In genomic region chr17:56322991-56323390, GRCh38 we compare ENCODE assay signal across 25 cellular contexts.
"Had no signal": no experiment of that assay in that cellular context is flagged by ENCODE, and none has a peak within 500 bp of the region (broad histone marks: within the 10 kb centered on the region; RNA-seq: fewer than 3 reads in every experiment).

No MANE protein-coding gene starts in this region.

- H3K27ac ChIP-seq: ascending aorta, esophagus muscularis mucosa, foreskin keratinocyte, gastrocnemius medialis had no signal

- H3K4me1 ChIP-seq: ascending aorta, foreskin keratinocyte, gastrocnemius medialis had no signal

- H3K27me3 ChIP-seq: ascending aorta, foreskin keratinocyte had no signal

- H3K4me3 ChIP-seq: ascending aorta, esophagus muscularis mucosa, gastrocnemius medialis had no signal

- ATAC-seq: activated CD4-positive, alpha-beta T cell treated with anti-CD3 and anti-CD28 coated beads for 36 hours; activated CD8-positive, alpha-beta memory T cell treated with anti-CD3 and anti-CD28 coated beads, Interleukin-2, amount 10 ng/mL, durations not matched to agents 7 days and 5 days; activated CD8-positive, alpha-beta T cell treated with anti-CD3 and anti-CD28 coated beads, Interleukin-2, amount 10 ng/mL, durations not matched to agents 7 days and 5 days; activated naive CD4-positive, alpha-beta T cell treated with anti-CD3 and anti-CD28 coated beads, Interleukin-2, amount 50 U/mL, for 72 hours; effector memory CD8-positive, alpha-beta T cell; foreskin keratinocyte; gastrocnemius medialis had no signal

- H3K9me3 ChIP-seq: ascending aorta, esophagus muscularis mucosa, gastrocnemius medialis had no signal

- H3K36me3 ChIP-seq: ascending aorta, esophagus muscularis mucosa, gastrocnemius medialis had no signal

- DNase-seq: activated CD4-positive, alpha-beta memory T cell treated with anti-CD3 and anti-CD28 coated beads for 36 hours; activated CD4-positive, alpha-beta T cell treated with anti-CD3 and anti-CD28 coated beads for 36 hours; activated CD4-positive, CD25-positive, alpha-beta regulatory T cell; activated CD4-positive, CD25-positive, alpha-beta regulatory T cell treated with anti-CD3 and anti-CD28 coated beads, Interleukin-2, amount 50 U/mL, for 72 hours; activated CD8-positive, alpha-beta memory T cell treated with anti-CD3 and anti-CD28 coated beads, Interleukin-2, amount 10 ng/mL, durations not matched to agents 7 days and 5 days; activated CD8-positive, alpha-beta memory T cell treated with anti-CD3 and anti-CD28 coated beads, Interleukin-2, amount 50 U/mL, for 4 hours; activated CD8-positive, alpha-beta T cell treated with anti-CD3 and anti-CD28 coated beads, Interleukin-2, amount 10 ng/mL, durations not matched to agents 7 days and 5 days; activated effector memory CD4-positive, alpha-beta T cell treated with anti-CD3 and anti-CD28 coated beads, Interleukin-2, amount 50 U/mL, for 16 hours; activated naive CD4-positive, alpha-beta T cell; activated naive CD4-positive, alpha-beta T cell treated with anti-CD3 and anti-CD28 coated beads, Interleukin-2, amount 10 ng/mL, durations not matched to agents 7 days and 5 days; activated naive CD8-positive, alpha-beta T cell treated with anti-CD3 and anti-CD28 coated beads, Interleukin-2, amount 10 ng/mL, durations not matched to agents 7 days and 5 days; activated T-cell treated with anti-CD3 and anti-CD28 coated beads, Interleukin-2, amount 50 U/mL, for 1 hour; activated T-cell treated with anti-CD3 and anti-CD28 coated beads, Interleukin-2, amount 50 U/mL, for 48 hours; cortex of kidney; dermis blood vessel endothelial cell; effector CD4-positive, alpha-beta T cell; effector memory CD8-positive, alpha-beta T cell; erythroblast; foreskin keratinocyte; gastrocnemius medialis; glutamatergic neuron; T-helper 2 cell had no signal
